ENCODE assay signal across 27 cellular contexts in genomic region chr1:91578320-91579109, GRCh38.
A peak's percentile ranks its signal among the peaks of the same experiment; 100 is the strongest.
DNase-seq lines count a peak whose midpoint lies in the region; ATAC-seq, FAIRE-seq and TF ChIP-seq lines count a peak whose summit lies in the region.
"Had no signal": no experiment of that assay in that cellular context is flagged by ENCODE, and none has a peak within 500 bp of the region (broad histone marks: within the 10 kb centered on the region; RNA-seq: fewer than 3 reads in every experiment).

No MANE protein-coding gene starts in this region.

- H3K4me3 ChIP-seq in HEK293 (ENCODE audit: low read depth, low read length) (no peak overlapping the region), H1 (ENCODE audit: extremely low read depth in 1 of 4, insufficient read depth in 2 of 4, low read depth in 3 of 4, low read length in 4 of 4) (no peak overlapping the region), mucosa of descending colon (no peak overlapping the region), vagina (no peak overlapping the region), neural progenitor cell (no peak overlapping the region)
- H3K4me3 ChIP-seq: skin epidermis, uterus had no signal

- no peak for TF ChIP-seq POLR2A in H1 (IDR thresholded peaks at IDR 0.05; ENCODE audit: control extremely low read depth in 1 of 2, low read depth in 2 of 2, low read length in 2 of 2)
- no peak for TF ChIP-seq POLR2A in vagina (IDR thresholded peaks at IDR 0.05)

- H3K36me3 Mint-ChIP-seq in neural progenitor cell, result no peaks in the 10 kb centered on the region
- H3K36me3 Mint-ChIP-seq: activated CD8-positive, alpha-beta memory T cell treated with anti-CD3 and anti-CD28 coated beads, Interleukin-2, amount 10 ng/mL, durations not matched to agents 7 days and 5 days; activated naive CD4-positive, alpha-beta T cell treated with anti-CD3 and anti-CD28 coated beads, Interleukin-2, amount 50 U/mL, for 24 hours; IgD-negative memory B cell; stimulated activated memory B cell treated with anti-CD40 and anti-IgM and Interleukin-4, amounts not matched to agents 10 μg/mL and 1 μg/mL and 100 μg/mL, for 72 hours had no signal

- H3K56ac ChIP-seq in H1 (replicated peaks; ENCODE audit: insufficient read length, low read depth, low read length), result no peak overlapping the region

- no peak overlapping the region for H3K4ac ChIP-seq in H1 (replicated peaks; ENCODE audit: insufficient read length, low read depth, low read length)

- no peak for FAIRE-seq in H1 (lab: Jason Lieb, UNC)

- 82% methylated on average over 5 of the region's 5 CpGs; no CpG with 5 or more reads in 1 of the 2 experiments for WGBS in H1 (ENCODE audit: extremely low coverage in 1 of 2, insufficient coverage in 1 of 2, insufficient read length in 1 of 2, insufficient replicate concordance in 2 of 2, low coverage in 1 of 2, low lambda C conversion rate in 2 of 2, missing lambda C conversion rate in 1 of 2), 2 experiments

- no peak overlapping the region for H2BK120ac ChIP-seq in H1 (replicated peaks; ENCODE audit: low read depth, low read length)

- H2BK5ac ChIP-seq in H1 (ENCODE audit: low read depth, low read length), result no peak overlapping the region

- no peak overlapping the region for H4K5ac ChIP-seq in H1 (ENCODE audit: insufficient read length, low read depth, low read length)

- no peak overlapping the region for H3K23ac ChIP-seq in H1 (ENCODE audit: insufficient read length)

- no peak overlapping the region for H2AK5ac ChIP-seq in H1 (ENCODE audit: low read depth, low read length)

- no peak overlapping the region for H4K8ac ChIP-seq in H1 (ENCODE audit: extremely low read depth, insufficient read depth, low read length)

- peak overlapping the region; percentile 72; the same call in 1 of the 2 replicates for H2AFZ ChIP-seq in H1 (ENCODE audit: low read length)
- H2AFZ ChIP-seq in neural progenitor cell (replicated peaks), result no peak overlapping the region

- intact Hi-C loops in mucosa of descending colon (cut with DNase I, micrococcal nuclease), result no loop called here
- intact Hi-C loops in vagina (cut with DNase I), result no loop called here

- H3K4me2 ChIP-seq in H1 (ENCODE audit: insufficient read depth in 1 of 2, low read depth in 2 of 2, low read length in 2 of 2) (no peak overlapping the region), neural progenitor cell (no peak overlapping the region)

- peaks cover 4% of the 10 kb centered on the region; the same call in 1 of the 2 replicates for H3K4me1 ChIP-seq in HEK293 (ENCODE audit: control insufficient read depth, insufficient read depth, low read length)
- H3K4me1 ChIP-seq in H1 (replicated peaks in 1 of 4; ENCODE audit: control insufficient read depth in 3 of 4, insufficient read depth in 4 of 4, low read length in 3 of 4), result no peaks in the 10 kb centered on the region
- peaks cover 18% of the 10 kb centered on the region for H3K4me1 ChIP-seq in mucosa of descending colon (ENCODE audit: low read depth)
- H3K4me1 ChIP-seq in vagina, result peaks cover 32% of the 10 kb centered on the region
- H3K4me1 ChIP-seq in neural progenitor cell, result peaks cover 4% of the 10 kb centered on the region
- H3K4me1 ChIP-seq: uterus had no signal

- H3K27me3 ChIP-seq in H1 (replicated peaks in 1 of 4; ENCODE audit: control insufficient read depth in 3 of 4, extremely low read depth in 1 of 4, insufficient read depth in 3 of 4, low read length in 3 of 4) (no peaks in the 10 kb centered on the region), vagina (no peaks in the 10 kb centered on the region), neural progenitor cell (no peaks in the 10 kb centered on the region)
- H3K27me3 ChIP-seq: foreskin keratinocyte, uterus had no signal

- H3K9me3 ChIP-seq in HEK293 (ENCODE audit: control insufficient read depth, insufficient read depth, low read depth, low read length), result no peaks in the 10 kb centered on the region
- H3K9me3 ChIP-seq in H1 (ENCODE audit: insufficient read depth in 2 of 2, low read depth in 1 of 2, low read length in 1 of 2), result no peaks in the 10 kb centered on the region
- no peaks in the 10 kb centered on the region for H3K9me3 ChIP-seq in mucosa of descending colon
- H3K9me3 ChIP-seq in vagina, result no peaks in the 10 kb centered on the region
- no peaks in the 10 kb centered on the region for H3K9me3 ChIP-seq in neural progenitor cell (ENCODE audit: low read depth)
- H3K9me3 ChIP-seq: uterus had no signal

- no peak overlapping the region for H4K91ac ChIP-seq in H1 (replicated peaks; ENCODE audit: insufficient read length, low read length)

- POLR2A ChIA-PET in HEK293 (lab: Yijun Ruan, JAX) (no interaction called here), H1 (lab: Charles Lee; ENCODE audit: partially characterized antibody) (no interaction called here)

- no peaks in the 10 kb centered on the region for H3K9me3 Mint-ChIP-seq in neural progenitor cell
- H3K9me3 Mint-ChIP-seq: activated naive CD4-positive, alpha-beta T cell treated with anti-CD3 and anti-CD28 coated beads, Interleukin-2, amount 50 U/mL, for 24 hours; activated T-helper 1 cell treated with anti-CD3 and anti-CD28 coated beads, Interleukin-12 subunit alpha, Interleukin-12 subunit beta, Interleukin-2, Interleukin-4 antibody, amounts not matched to agents 30 ng/mL and 10 ng/mL and 1 ng/mL, durations not matched to agents 14 hours and 24 hours and 36 hours; IgD-negative memory B cell; stimulated activated memory B cell treated with anti-CD40 and anti-IgM and Interleukin-4, amounts not matched to agents 10 μg/mL and 1 μg/mL and 100 μg/mL, for 72 hours had no signal

- H3K23me2 ChIP-seq in H1 (ENCODE audit: low read depth, low read length), result no peaks in the 10 kb centered on the region

- H3K36me3 ChIP-seq in HEK293 (ENCODE audit: control insufficient read depth in 2 of 2, insufficient read depth in 1 of 2, low read length in 2 of 2), result no peaks in the 10 kb centered on the region
- no peaks in the 10 kb centered on the region for H3K36me3 ChIP-seq in H1 (ENCODE audit: control insufficient read depth in 2 of 4, insufficient read depth in 4 of 4, low read length in 3 of 4)
- no peaks in the 10 kb centered on the region for H3K36me3 ChIP-seq in mucosa of descending colon (ENCODE audit: low read depth)
- H3K36me3 ChIP-seq in vagina, result no peaks in the 10 kb centered on the region
- no peaks in the 10 kb centered on the region for H3K36me3 ChIP-seq in neural progenitor cell
- H3K36me3 ChIP-seq: uterus had no signal

- no peaks in the 10 kb centered on the region for H3F3A ChIP-seq in neural progenitor cell (ENCODE audit: low read depth)

- no peak for TF ChIP-seq RAD21 in H1 (IDR thresholded peaks at IDR 0.05 in 1 of 2, conservative IDR thresholded peaks at IDR 0.05 in 1 of 2; ENCODE audit: low read depth in 2 of 2, low read length in 2 of 2)

- H3K27ac ChIP-seq in HEK293 (ENCODE audit: extremely low read depth, low read depth, low read length), result no peak overlapping the region
- no peak overlapping the region for H3K27ac ChIP-seq in H1 (ENCODE audit: low read depth, low read length)
- H3K27ac ChIP-seq in vagina, result peak overlapping the region; percentile 92
- no peak overlapping the region for H3K27ac ChIP-seq in neural progenitor cell
- H3K27ac ChIP-seq: foreskin keratinocyte, skin epidermis had no signal

- no peak for TF ChIP-seq EP300 in H1 (IDR thresholded peaks at IDR 0.05; ENCODE audit: borderline replicate concordance in 1 of 2, low read depth in 2 of 2, low read length in 2 of 2)

- no peak overlapping the region for H2BK20ac ChIP-seq in H1 (ENCODE audit: low read length)

- no peak overlapping the region for H3K9ac ChIP-seq in H1 (replicated peaks in 1 of 4; ENCODE audit: extremely low read depth in 1 of 4, low read depth in 3 of 4, low read length in 3 of 4)
- H3K9ac ChIP-seq in neural progenitor cell, result no peak overlapping the region

- no peak overlapping the region for H3K14ac ChIP-seq in H1 (ENCODE audit: insufficient read length)

- CTCF ChIA-PET in HEK293 (lab: Yijun Ruan, JAX) (no interaction called here), H1 (lab: Charles Lee; ENCODE audit: partially characterized antibody) (interaction anchor here (1.2 kb wide), 1 partner anchor 65 kb away, joined by 3 read pairs; no protein-coding TSS in a partner anchor)

- no peak overlapping the region for H3K27ac Mint-ChIP-seq in neural progenitor cell
- H3K27ac Mint-ChIP-seq: activated CD8-positive, alpha-beta memory T cell treated with anti-CD3 and anti-CD28 coated beads, Interleukin-2, amount 10 ng/mL, durations not matched to agents 7 days and 5 days; activated naive CD4-positive, alpha-beta T cell treated with anti-CD3 and anti-CD28 coated beads, Interleukin-2, amount 50 U/mL, for 24 hours; activated T-helper 1 cell treated with anti-CD3 and anti-CD28 coated beads, Interleukin-12 subunit alpha, Interleukin-12 subunit beta, Interleukin-2, Interleukin-4 antibody, amounts not matched to agents 30 ng/mL and 10 ng/mL and 1 ng/mL, durations not matched to agents 14 hours and 24 hours and 36 hours; IgD-negative memory B cell; stimulated activated memory B cell treated with anti-CD40 and anti-IgM and Interleukin-4, amounts not matched to agents 10 μg/mL and 1 μg/mL and 100 μg/mL, for 72 hours had no signal

- no peak for TF ChIP-seq CTCF in HEK293 (tag by site-specific recombination; IDR thresholded peaks at IDR 0.05)
- TF ChIP-seq CTCF in H1 (IDR thresholded peaks at IDR 0.05; ENCODE audit: control extremely low read depth in 1 of 3, insufficient read depth in 1 of 3, low read depth in 1 of 3, low read length in 3 of 3), result no peak
- no peak for TF ChIP-seq CTCF in mucosa of descending colon (IDR thresholded peaks at IDR 0.05)
- no peak for TF ChIP-seq CTCF in vagina (IDR thresholded peaks at IDR 0.05)
- TF ChIP-seq CTCF in neural progenitor cell (IDR thresholded peaks at IDR 0.05), result no peak

- peaks cover 5% of the 10 kb centered on the region for H3K27me3 Mint-ChIP-seq in neural progenitor cell (ENCODE audit: insufficient read depth, low read depth)
- H3K27me3 Mint-ChIP-seq: activated CD8-positive, alpha-beta memory T cell treated with anti-CD3 and anti-CD28 coated beads, Interleukin-2, amount 10 ng/mL, durations not matched to agents 7 days and 5 days; activated naive CD4-positive, alpha-beta T cell treated with anti-CD3 and anti-CD28 coated beads, Interleukin-2, amount 50 U/mL, for 24 hours; stimulated activated memory B cell treated with anti-CD40 and anti-IgM and Interleukin-4, amounts not matched to agents 10 μg/mL and 1 μg/mL and 100 μg/mL, for 72 hours; T-helper 17 cell had no signal

- H3K79me2 ChIP-seq in H1 (ENCODE audit: control insufficient read depth in 1 of 2, insufficient read depth in 2 of 2, low read length in 2 of 2) (no peaks in the 10 kb centered on the region), neural progenitor cell (ENCODE audit: low read depth) (no peaks in the 10 kb centered on the region)

- H2BK12ac ChIP-seq in H1 (ENCODE audit: low read depth, low read length), result no peak overlapping the region

- peaks cover 20% of the 10 kb centered on the region for H3K4me1 Mint-ChIP-seq in neural progenitor cell

- H4K20me1 ChIP-seq in H1 (replicated peaks in 1 of 2; ENCODE audit: control insufficient read depth in 1 of 2, insufficient read depth in 2 of 2, low read length in 2 of 2), result no peaks in the 10 kb centered on the region
- no peaks in the 10 kb centered on the region for H4K20me1 ChIP-seq in neural progenitor cell (ENCODE audit: low read depth)

- DNase-seq in H1 (ENCODE audit: low read depth in 1 of 2, low spot score in 2 of 2) (no peak), mucosa of descending colon (no peak), vagina (ENCODE audit: extremely low spot score in 2 of 2) (no peak), SKM-1 (lab: John Stamatoyannopoulos, UW; ENCODE audit: unreplicated experiment) (no peak), mucosa of gallbladder (ENCODE audit: low spot score) (no peak), neural progenitor cell (ENCODE audit: low spot score) (no peak)
- DNase-seq: activated CD4-positive, alpha-beta T cell treated with anti-CD3 and anti-CD28 coated beads for 48 hours; activated CD8-positive, alpha-beta memory T cell treated with anti-CD3 and anti-CD28 coated beads, Interleukin-2, amount 10 ng/mL, durations not matched to agents 7 days and 5 days; AML-193; aorta; caudate nucleus; dermis blood vessel endothelial cell; DND-41; foreskin keratinocyte; GOT3; hippocampal formation; mammary epithelial cell; NCI-H1436; NCI-H510A treated with DMSO at 0.1 percent for 48 hours; T-helper 17 cell; uterus had no signal

- no peak overlapping the region for H3K4me3 Mint-ChIP-seq in neural progenitor cell
- H3K4me3 Mint-ChIP-seq: activated CD8-positive, alpha-beta memory T cell treated with anti-CD3 and anti-CD28 coated beads, Interleukin-2, amount 10 ng/mL, durations not matched to agents 7 days and 5 days; activated naive CD4-positive, alpha-beta T cell treated with anti-CD3 and anti-CD28 coated beads, Interleukin-2, amount 50 U/mL, for 24 hours; activated T-helper 1 cell treated with anti-CD3 and anti-CD28 coated beads, Interleukin-12 subunit alpha, Interleukin-12 subunit beta, Interleukin-2, Interleukin-4 antibody, amounts not matched to agents 30 ng/mL and 10 ng/mL and 1 ng/mL, durations not matched to agents 14 hours and 24 hours and 36 hours; stimulated activated memory B cell treated with anti-CD40 and anti-IgM and Interleukin-4, amounts not matched to agents 10 μg/mL and 1 μg/mL and 100 μg/mL, for 72 hours; T-helper 17 cell had no signal

- H3K79me1 ChIP-seq in H1 (ENCODE audit: low read depth, low read length), result no peaks in the 10 kb centered on the region

- peak; percentile 56 for ATAC-seq in mucosa of descending colon
- ATAC-seq: activated CD8-positive, alpha-beta memory T cell treated with anti-CD3 and anti-CD28 coated beads, Interleukin-2, amount 10 ng/mL, durations not matched to agents 7 days and 5 days; foreskin keratinocyte; stimulated activated memory B cell treated with anti-CD40 and anti-IgM and Interleukin-4, amounts not matched to agents 10 μg/mL and 1 μg/mL and 100 μg/mL, for 72 hours; T-helper 17 cell had no signal

- no peak overlapping the region for H2BK15ac ChIP-seq in H1 (ENCODE audit: low read length)

- no peak overlapping the region for H3K18ac ChIP-seq in H1 (ENCODE audit: extremely low read depth, low read length)
